ENCODE assay signal across 19 cellular contexts in genomic region chr10:5450605-5451384, GRCh38. TPM values are rescaled to one million over a fixed set of nuclear protein-coding genes. Genes with fewer than 3 reads are reported as not detected.
DNase-seq lines count a peak whose midpoint lies in the region; ATAC-seq and TF ChIP-seq lines count a peak whose summit lies in the region.
"Had no signal": no experiment of that assay in that cellular context is flagged by ENCODE, and none has a peak within 500 bp of the region (broad histone marks: within the 10 kb centered on the region; RNA-seq: fewer than 3 reads in every experiment).

No MANE protein-coding gene starts in this region.

- 41 to 56% methylated on average over 4 of the region's 4 CpGs for WGBS in gastroesophageal sphincter (ENCODE audit: low coverage in 1 of 2), 2 donors

- H3K36me3 ChIP-seq in gastroesophageal sphincter: peaks cover 27 to 42% of the 10 kb centered on the region in 2 donors
- H3K36me3 ChIP-seq in gastrocnemius medialis: peaks cover 0 to 38% of the 10 kb centered on the region in 2 donors
- H3K36me3 ChIP-seq in MG63: peaks cover 22% of the 10 kb centered on the region

- TF ChIP-seq CTCF in gastroesophageal sphincter (IDR thresholded peaks at IDR 0.05) (no peak), gastrocnemius medialis (IDR thresholded peaks at IDR 0.05 in 4 of 5, conservative IDR thresholded peaks at IDR 0.05 in 1 of 5) (no peak)

- intact Hi-C loops in gastrocnemius medialis (cut with DNase I; ENCODE audit: low total_unique reads): no loop called here

- no peak for TF ChIP-seq POLR2A in gastroesophageal sphincter (IDR thresholded peaks at IDR 0.05)
- no peak for TF ChIP-seq POLR2A in gastrocnemius medialis (IDR thresholded peaks at IDR 0.05)

- no peaks in the 10 kb centered on the region for H3K9me3 ChIP-seq in gastroesophageal sphincter
- H3K9me3 ChIP-seq in gastrocnemius medialis: no peaks in the 10 kb centered on the region
- no peaks in the 10 kb centered on the region for H3K9me3 ChIP-seq in MG63

- DNase-seq in ELR (ENCODE audit: low read depth) (peak; percentile 52), amniotic epithelial cell (ENCODE audit: low read depth) (peak; percentile 40), gastrocnemius medialis (no peak), cerebellar nuclear complex (lab: John Stamatoyannopoulos, UW) (no peak), NCI-H526 treated with DMSO at 0.1 percent for 48 hours (lab: John Stamatoyannopoulos, UW) (no peak), MG63 (no peak), SK-N-DZ (ENCODE audit: low spot score) (no peak)
- DNase-seq: activated CD4-positive, alpha-beta T cell treated with anti-CD3 and anti-CD28 coated beads, Interleukin-2, amount 50 U/mL, for 1 hour; activated naive CD8-positive, alpha-beta T cell treated with anti-CD3 and anti-CD28 coated beads, Interleukin-2, amount 10 ng/mL, durations not matched to agents 7 days and 5 days; activated T-cell treated with anti-CD3 and anti-CD28 coated beads, Interleukin-2, amount 50 U/mL, for 48 hours; COR-L47; GF-D8; KG1; NCI-H1105; NCI-H2227 treated with DMSO at 0.1 percent for 48 hours; occipital lobe; stimulated activated naive B cell treated with anti-CD40 and anti-IgM and Interleukin-4, amounts not matched to agents 10 μg/mL and 1 μg/mL and 100 μg/mL, for 72 hours had no signal

- H3K27me3 ChIP-seq in gastroesophageal sphincter (no peaks in the 10 kb centered on the region), gastrocnemius medialis (no peaks in the 10 kb centered on the region), MG63 (no peaks in the 10 kb centered on the region)

- H3K27ac ChIP-seq in gastroesophageal sphincter (peak overlapping the region; percentile 39 to 92 (median 81)), gastrocnemius medialis (peak overlapping the region; percentile 5 to 84 (median 48))

- H3K4me1 ChIP-seq in gastroesophageal sphincter: peaks cover 0 to 35% (median 6%) of the 10 kb centered on the region in 3 donors
- H3K4me1 ChIP-seq in gastrocnemius medialis: peaks cover 23 to 25% of the 10 kb centered on the region in 2 donors

- in situ Hi-C loops in gastrocnemius medialis (cut with MboI; ENCODE audit: low sequenced_read_pairs in 4 of 4): loop anchor here in 1 of 4 donors (5.0 kb wide), 1 partner anchor 172 kb away; no protein-coding TSS in a partner anchor

- ATAC-seq in gastroesophageal sphincter (no peak), gastrocnemius medialis (no peak)
- ATAC-seq: HCT116; stimulated activated naive B cell treated with anti-CD40 and anti-IgM and Interleukin-4, amounts not matched to agents 10 μg/mL and 1 μg/mL and 100 μg/mL, for 72 hours had no signal

- no peak for TF ChIP-seq EP300 in gastroesophageal sphincter (IDR thresholded peaks at IDR 0.05)

- H3K4me3 ChIP-seq in gastroesophageal sphincter: peak overlapping the region; percentile 62 to 98
- H3K4me3 ChIP-seq in gastrocnemius medialis: no peak overlapping the region
- H3K4me3 ChIP-seq in MG63: no peak overlapping the region

RNA-seq across cellular contexts. Expression of gene NET1, which starts 38.4 kb away (rescaled TPM):
- total RNA-seq in gastroesophageal sphincter (100 to 1,000 TPM; 288 to 401 (median 343) TPM), gastrocnemius medialis (10 to 100 TPM; 19.8 to 76.4 (median 36.3) TPM)
- total RNA-seq in MG63 (2014; rRNA removed; shearing (Covaris generic); ENCODE audit: low replicate concordance): 9.3 and 18.4 TPM in 2 replicates
- polyA plus RNA-seq in SK-N-DZ (2014; cell fraction: cytosol; rRNA removed): 59.8 and 60.8 TPM in 2 replicates
- 32.7 and 37.7 TPM in 2 replicates for polyA plus RNA-seq in SK-N-DZ (2014; cell fraction: nucleus; rRNA removed)

RNA-seq across cellular contexts. Expression of gene TUBAL3, which starts 46.2 kb away (rescaled TPM):
- total RNA-seq in gastroesophageal sphincter: 1 to 10 TPM in 1 of 4 donors, under 1 TPM in 1, not detected in 2; 0.62 to 2.0 TPM
- under 1 TPM in 1 of 4 donors, not detected in 3; 0.18 TPM for total RNA-seq in gastrocnemius medialis
- not detected in 2 replicates for total RNA-seq in MG63 (2014; rRNA removed; shearing (Covaris generic); ENCODE audit: low replicate concordance)
- polyA plus RNA-seq in SK-N-DZ (2014; cell fraction: cytosol; rRNA removed): not detected in 2 replicates
- polyA plus RNA-seq in SK-N-DZ (2014; cell fraction: nucleus; rRNA removed): not detected in 2 replicates
- total RNA-seq: activated naive CD8-positive, alpha-beta T cell treated with anti-CD3 and anti-CD28 coated beads, Interleukin-2, amount 10 ng/mL, durations not matched to agents 7 days and 5 days; occipital lobe had no signal

RNA-seq across cellular contexts. Expression of gene CALML5, which starts 48.6 kb away (rescaled TPM):
- total RNA-seq in gastroesophageal sphincter (not detected), gastrocnemius medialis (not detected)
- total RNA-seq in MG63 (2014; rRNA removed; shearing (Covaris generic); ENCODE audit: low replicate concordance): not detected in 2 replicates
- polyA plus RNA-seq in SK-N-DZ (2014; cell fraction: cytosol; rRNA removed): not detected in 2 replicates
- polyA plus RNA-seq in SK-N-DZ (2014; cell fraction: nucleus; rRNA removed): not detected in 2 replicates
- total RNA-seq: activated naive CD8-positive, alpha-beta T cell treated with anti-CD3 and anti-CD28 coated beads, Interleukin-2, amount 10 ng/mL, durations not matched to agents 7 days and 5 days; occipital lobe had no signal

Comparison
In these comparisons a context has a peak if more than half of its experiments do, and no peak if none do; other contexts are left out.
1. DNase-seq: peak in ELR (single experiment) and amniotic epithelial cell (single experiment); none in gastrocnemius medialis (0 of 2), cerebellar nuclear complex (0 of 2), NCI-H526 treated with DMSO at 0.1 percent for 48 hours (single experiment), MG63 (single experiment) and SK-N-DZ (single experiment).
2. H3K4me3 ChIP-seq: peak in gastroesophageal sphincter (2 of 2); none in gastrocnemius medialis (0 of 4) and MG63 (single experiment).